ENCODE assay signal across 14 cellular contexts in genomic region chr10:119498889-119499864, GRCh38. TPM values are rescaled to one million over a fixed set of nuclear protein-coding genes. Genes with fewer than 3 reads are reported as not detected.
A peak's percentile ranks its signal among the peaks of the same experiment; 100 is the strongest.
DNase-seq lines count a peak whose midpoint lies in the region; ATAC-seq and TF ChIP-seq lines count a peak whose summit lies in the region.
"Had no signal": no experiment of that assay in that cellular context is flagged by ENCODE, and none has a peak within 500 bp of the region (broad histone marks: within the 10 kb centered on the region; RNA-seq: fewer than 3 reads in every experiment).

No MANE protein-coding gene starts in this region.

- H3K27ac Mint-ChIP-seq in T-helper 17 cell: peak overlapping the region; percentile 81
- H3K27ac Mint-ChIP-seq: dendritic cell treated with granulocyte-macrophage colony-stimulating factor and Interleukin-4, amounts not matched to agents 40 ng/mL and 50 ng/mL, for 4 days had no signal

- peak overlapping the region; percentile 77 for H3K4me2 ChIP-seq in smooth muscle cell

- H3K9me3 ChIP-seq in T-helper 17 cell (ENCODE audit: control insufficient read depth, low read length, poor library complexity, severe bottlenecking) (no peaks in the 10 kb centered on the region), smooth muscle cell (replicated peaks; ENCODE audit: low read depth) (no peaks in the 10 kb centered on the region), tibial nerve (no peaks in the 10 kb centered on the region)
- no peaks in the 10 kb centered on the region for H3K9me3 ChIP-seq in effector memory CD4-positive, alpha-beta T cell (ENCODE audit: control insufficient read depth, low read length)
- H3K9me3 ChIP-seq: MG63, Peyer's patch, thoracic aorta had no signal

- H3K4me1 Mint-ChIP-seq in T-helper 17 cell: peaks cover 59% of the 10 kb centered on the region

- peaks cover 22% of the 10 kb centered on the region for H3F3A ChIP-seq in smooth muscle cell (ENCODE audit: low read depth)

- 51% methylated on average over 14 of the region's 14 CpGs for WGBS in smooth muscle cell (ENCODE audit: low lambda C conversion rate)
- WGBS in tibial nerve, 2 donors: 52 to 61% methylated on average over 14 of the region's 14 CpGs

- TF ChIP-seq CTCF in smooth muscle cell (IDR thresholded peaks at IDR 0.05; ENCODE audit: borderline replicate concordance, insufficient read depth, poor library complexity, severe bottlenecking) (no peak), tibial nerve (IDR thresholded peaks at IDR 0.05) (no peak)

- no peaks in the 10 kb centered on the region for H3K27me3 Mint-ChIP-seq in T-helper 17 cell
- H3K27me3 Mint-ChIP-seq: dendritic cell treated with granulocyte-macrophage colony-stimulating factor and Interleukin-4, amounts not matched to agents 40 ng/mL and 50 ng/mL, for 4 days had no signal

- no peak for TF ChIP-seq POLR2A in tibial nerve (IDR thresholded peaks at IDR 0.05)

- DNase-seq in activated CD4-positive, alpha-beta T cell treated with anti-CD3 and anti-CD28 coated beads for 48 hours: peak; percentile 41
- DNase-seq in activated CD4-positive, alpha-beta T cell treated with anti-CD3 and anti-CD28 coated beads, Interleukin-2, amount 50 U/mL, for 4 hours: no peak
- no peak for DNase-seq in T-helper 17 cell
- DNase-seq in effector memory CD4-positive, alpha-beta T cell: no peak
- DNase-seq in smooth muscle cell (lab: John Stamatoyannopoulos, UW; ENCODE audit: unreplicated experiment): no peak
- DNase-seq in epidermal melanocyte (ENCODE audit: insufficient read length, low spot score): no peak
- no peak for DNase-seq in activated gamma-delta T cell treated with Interleukin-2 at 50 U/mL for 16 hours
- no peak for DNase-seq in tibial nerve (ENCODE audit: low spot score in 2 of 2)
- DNase-seq: MG63, NCI-H226, Peyer's patch, posterior cingulate gyrus had no signal

- peak overlapping the region; percentile 36 for H3K27ac ChIP-seq in effector memory CD4-positive, alpha-beta T cell (ENCODE audit: insufficient read depth, low read length, poor library complexity, severe bottlenecking)
- H3K27ac ChIP-seq in smooth muscle cell (ENCODE audit: low read depth): peak overlapping the region; percentile 95
- peak overlapping the region in 1 of 4 donors; percentile 32 for H3K27ac ChIP-seq in tibial nerve
- H3K27ac ChIP-seq: thoracic aorta had no signal

- no peak for TF ChIP-seq EP300 in tibial nerve (IDR thresholded peaks at IDR 0.05)

- no peaks in the 10 kb centered on the region for H4K20me1 ChIP-seq in smooth muscle cell (ENCODE audit: low read depth)

- ATAC-seq in T-helper 17 cell: no peak

- no peak overlapping the region for H3K4me3 Mint-ChIP-seq in T-helper 17 cell
- H3K4me3 Mint-ChIP-seq: dendritic cell treated with granulocyte-macrophage colony-stimulating factor and Interleukin-4, amounts not matched to agents 40 ng/mL and 50 ng/mL, for 4 days had no signal

- H3K79me2 ChIP-seq in smooth muscle cell (ENCODE audit: low read depth): no peaks in the 10 kb centered on the region

- peaks cover 60% of the 10 kb centered on the region for H3K4me1 ChIP-seq in effector memory CD4-positive, alpha-beta T cell (ENCODE audit: control insufficient read depth, insufficient read depth, low read length, poor library complexity, severe bottlenecking)
- H3K4me1 ChIP-seq in smooth muscle cell (ENCODE audit: low read depth) (peaks cover 11% of the 10 kb centered on the region), tibial nerve (peaks cover 0 to 16% (median 6%) of the 10 kb centered on the region in 4 donors)

- H3K4me3 ChIP-seq in effector memory CD4-positive, alpha-beta T cell (ENCODE audit: insufficient read depth, low read depth, low read length, poor library complexity, severe bottlenecking): no peak overlapping the region
- H3K4me3 ChIP-seq in smooth muscle cell (no peak overlapping the region), tibial nerve (no peak overlapping the region)
- H3K4me3 ChIP-seq: MG63, Peyer's patch, thoracic aorta had no signal

- peak overlapping the region; percentile 64 for H3K9ac ChIP-seq in smooth muscle cell (ENCODE audit: low read depth)

- no peaks in the 10 kb centered on the region for H3K27me3 ChIP-seq in effector memory CD4-positive, alpha-beta T cell (replicated peaks; ENCODE audit: control insufficient read depth, insufficient read depth, low read length, poor library complexity, severe bottlenecking)
- no peaks in the 10 kb centered on the region for H3K27me3 ChIP-seq in smooth muscle cell (ENCODE audit: low read depth)
- H3K27me3 ChIP-seq in tibial nerve: no peaks in the 10 kb centered on the region
- H3K27me3 ChIP-seq: MG63, Peyer's patch had no signal

- no peaks in the 10 kb centered on the region for H3K36me3 Mint-ChIP-seq in T-helper 17 cell (ENCODE audit: low read depth)

- no peaks in the 10 kb centered on the region for H3K36me3 ChIP-seq in effector memory CD4-positive, alpha-beta T cell (ENCODE audit: control insufficient read depth, insufficient read depth, low read length)
- H3K36me3 ChIP-seq in smooth muscle cell (ENCODE audit: low read depth): no peaks in the 10 kb centered on the region
- H3K36me3 ChIP-seq in tibial nerve: peaks cover 0 to 10% (median 0%) of the 10 kb centered on the region in 3 donors
- H3K36me3 ChIP-seq: MG63 had no signal

- H2AFZ ChIP-seq in smooth muscle cell (ENCODE audit: low read depth): no peak overlapping the region

RNA-seq across cellular contexts. Expression of gene RGS10, which starts 43.3 kb away (rescaled TPM):
- total RNA-seq in T-helper 17 cell (100 to 1,000 TPM in 1 of 2 donors, 10 to 100 TPM in 1; 64.7 to 135 TPM), smooth muscle cell (72.5 and 81.1 TPM in 2 replicates), tibial nerve (10 to 100 TPM; 18.6 to 32.6 (median 28.4) TPM)
- 31.6 and 40.2 TPM in 2 replicates for polyA plus RNA-seq in smooth muscle cell
